In the genomic region with DNA sequence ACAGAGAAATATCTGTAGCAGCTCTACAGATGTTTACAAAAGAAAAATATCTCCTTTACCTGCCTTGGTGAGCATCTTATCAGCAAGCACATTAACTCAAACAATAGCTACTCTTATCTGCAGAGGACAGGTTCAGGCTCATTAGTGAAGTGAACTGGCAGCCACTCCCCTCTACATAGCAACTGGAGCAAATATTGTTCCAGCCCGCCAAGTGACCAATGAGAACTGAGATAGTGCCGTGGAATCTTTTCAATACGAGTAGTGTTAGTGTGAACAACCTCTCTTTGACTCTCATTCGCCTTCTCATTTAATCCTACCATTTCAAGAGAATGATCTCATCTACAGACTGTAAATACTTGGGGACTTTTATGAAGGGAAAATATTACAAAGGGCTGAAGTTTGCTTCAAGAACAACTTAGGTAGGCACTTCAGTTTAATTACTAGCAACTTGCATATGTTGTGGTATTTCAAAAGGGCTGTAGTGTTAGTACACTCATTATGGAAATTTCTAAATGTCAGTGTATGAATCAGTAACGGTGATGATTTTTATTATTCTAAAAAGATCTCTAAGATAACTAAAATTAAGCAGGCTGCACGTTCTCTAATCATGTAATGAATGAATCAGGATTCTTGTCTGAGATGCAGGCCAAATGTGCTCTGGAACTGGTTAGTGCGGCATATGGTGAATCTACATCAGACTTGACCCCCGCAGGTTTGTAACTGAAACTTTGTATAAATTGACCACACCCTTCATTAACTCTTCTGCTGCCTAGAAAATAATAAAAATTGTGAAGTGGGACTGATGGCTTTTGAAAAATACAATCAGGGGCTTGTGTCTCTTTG, we compare ENCODE assay signal across 1 cellular context.
TF ChIP-seq lines count a peak whose summit lies in the region.

No MANE protein-coding gene starts in this region.

TF ChIP-seq in K562, 482 proteins besides CTCF, POLR2A, EP300 and RAD21 (continued from another document):
- TF ChIP-seq, protein P1, sequence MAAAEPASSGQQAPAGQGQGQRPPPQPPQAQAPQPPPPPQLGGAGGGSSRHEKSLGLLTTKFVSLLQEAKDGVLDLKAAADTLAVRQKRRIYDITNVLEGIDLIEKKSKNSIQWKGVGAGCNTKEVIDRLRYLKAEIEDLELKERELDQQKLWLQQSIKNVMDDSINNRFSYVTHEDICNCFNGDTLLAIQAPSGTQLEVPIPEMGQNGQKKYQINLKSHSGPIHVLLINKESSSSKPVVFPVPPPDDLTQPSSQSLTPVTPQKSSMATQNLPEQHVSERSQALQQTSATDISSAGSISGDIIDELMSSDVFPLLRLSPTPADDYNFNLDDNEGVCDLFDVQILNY (CRISPR knock-in tag; IDR thresholded peaks at IDR 0.05) = no peak
- TF ChIP-seq ETV6 (IDR thresholded peaks at IDR 0.05; ENCODE audit: borderline replicate concordance in 1 of 2, low read depth in 2 of 2, low read length in 1 of 2) (no peak), ETV6 (CRISPR knock-in tag; IDR thresholded peaks at IDR 0.05; ENCODE audit: borderline replicate concordance) (no peak), ZNF76 (CRISPR knock-in tag; IDR thresholded peaks at IDR 0.05; ENCODE audit: borderline replicate concordance) (no peak), ZEB2 (IDR thresholded peaks at IDR 0.05) (peak; percentile 71; the same call in 1 of the 2 replicates), FOSL1 (tag; conservative IDR thresholded peaks at IDR 0.05) (peak; percentile 33; the same call in 1 of the 2 replicates), SIN3A (IDR thresholded peaks at IDR 0.05; ENCODE audit: borderline replicate concordance in 2 of 2, control insufficient read depth in 1 of 2, low read depth in 2 of 2, low read length in 2 of 2) (no peak), TAL1 (IDR thresholded peaks at IDR 0.05) (peak; percentile 76), HDAC3 (IDR thresholded peaks at IDR 0.05; ENCODE audit: borderline replicate concordance, partially characterized antibody) (no peak), XRCC5 (IDR thresholded peaks at IDR 0.05; ENCODE audit: low read depth, low read length) (no peak), STAT5A (IDR thresholded peaks at IDR 0.05; ENCODE audit: borderline replicate concordance, low read length) (peak; percentile 27; the same call in 1 of the 2 replicates), ZNF384 (IDR thresholded peaks at IDR 0.05; ENCODE audit: low read depth, low read length) (no peak), FOXA3 (CRISPR knock-in tag; conservative IDR thresholded peaks at IDR 0.05 in 1 of 2, IDR thresholded peaks at IDR 0.05 in 1 of 2) (peak in 1 of 2 experiments; percentile 51; a peak in 1 of 4 replicates), TBL1XR1 (IDR thresholded peaks at IDR 0.05; ENCODE audit: low read length in 2 of 2) (no peak), KDM5B (IDR thresholded peaks at IDR 0.05; ENCODE audit: insufficient replicate concordance, low read depth, low read length) (no peak), CBFA2T3 (IDR thresholded peaks at IDR 0.05) (peak; percentile 81), CBFA2T2 (conservative IDR thresholded peaks at IDR 0.05) (peak; percentile 72), CHD4 (IDR thresholded peaks at IDR 0.05; ENCODE audit: insufficient read depth, insufficient replicate concordance, low read depth, low read length, poor library complexity, severe bottlenecking) (no peak), TBP (optimal IDR thresholded peaks at IDR 0.05; ENCODE audit: low read depth, low read length) (no peak), NCOR1 (IDR thresholded peaks at IDR 0.05) (peak; percentile 31; the same call in 1 of the 2 replicates), SOX6 (IDR thresholded peaks at IDR 0.05) (peak; percentile 97)
- TF ChIP-seq, protein P2, sequence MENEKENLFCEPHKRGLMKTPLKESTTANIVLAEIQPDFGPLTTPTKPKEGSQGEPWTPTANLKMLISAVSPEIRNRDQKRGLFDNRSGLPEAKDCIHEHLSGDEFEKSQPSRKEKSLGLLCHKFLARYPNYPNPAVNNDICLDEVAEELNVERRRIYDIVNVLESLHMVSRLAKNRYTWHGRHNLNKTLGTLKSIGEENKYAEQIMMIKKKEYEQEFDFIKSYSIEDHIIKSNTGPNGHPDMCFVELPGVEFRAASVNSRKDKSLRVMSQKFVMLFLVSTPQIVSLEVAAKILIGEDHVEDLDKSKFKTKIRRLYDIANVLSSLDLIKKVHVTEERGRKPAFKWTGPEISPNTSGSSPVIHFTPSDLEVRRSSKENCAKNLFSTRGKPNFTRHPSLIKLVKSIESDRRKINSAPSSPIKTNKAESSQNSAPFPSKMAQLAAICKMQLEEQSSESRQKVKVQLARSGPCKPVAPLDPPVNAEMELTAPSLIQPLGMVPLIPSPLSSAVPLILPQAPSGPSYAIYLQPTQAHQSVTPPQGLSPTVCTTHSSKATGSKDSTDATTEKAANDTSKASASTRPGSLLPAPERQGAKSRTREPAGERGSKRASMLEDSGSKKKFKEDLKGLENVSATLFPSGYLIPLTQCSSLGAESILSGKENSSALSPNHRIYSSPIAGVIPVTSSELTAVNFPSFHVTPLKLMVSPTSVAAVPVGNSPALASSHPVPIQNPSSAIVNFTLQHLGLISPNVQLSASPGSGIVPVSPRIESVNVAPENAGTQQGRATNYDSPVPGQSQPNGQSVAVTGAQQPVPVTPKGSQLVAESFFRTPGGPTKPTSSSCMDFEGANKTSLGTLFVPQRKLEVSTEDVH (IDR thresholded peaks at IDR 0.05; ENCODE audit: low read depth, partially characterized antibody) = no peak
- TF ChIP-seq, protein P3, sequence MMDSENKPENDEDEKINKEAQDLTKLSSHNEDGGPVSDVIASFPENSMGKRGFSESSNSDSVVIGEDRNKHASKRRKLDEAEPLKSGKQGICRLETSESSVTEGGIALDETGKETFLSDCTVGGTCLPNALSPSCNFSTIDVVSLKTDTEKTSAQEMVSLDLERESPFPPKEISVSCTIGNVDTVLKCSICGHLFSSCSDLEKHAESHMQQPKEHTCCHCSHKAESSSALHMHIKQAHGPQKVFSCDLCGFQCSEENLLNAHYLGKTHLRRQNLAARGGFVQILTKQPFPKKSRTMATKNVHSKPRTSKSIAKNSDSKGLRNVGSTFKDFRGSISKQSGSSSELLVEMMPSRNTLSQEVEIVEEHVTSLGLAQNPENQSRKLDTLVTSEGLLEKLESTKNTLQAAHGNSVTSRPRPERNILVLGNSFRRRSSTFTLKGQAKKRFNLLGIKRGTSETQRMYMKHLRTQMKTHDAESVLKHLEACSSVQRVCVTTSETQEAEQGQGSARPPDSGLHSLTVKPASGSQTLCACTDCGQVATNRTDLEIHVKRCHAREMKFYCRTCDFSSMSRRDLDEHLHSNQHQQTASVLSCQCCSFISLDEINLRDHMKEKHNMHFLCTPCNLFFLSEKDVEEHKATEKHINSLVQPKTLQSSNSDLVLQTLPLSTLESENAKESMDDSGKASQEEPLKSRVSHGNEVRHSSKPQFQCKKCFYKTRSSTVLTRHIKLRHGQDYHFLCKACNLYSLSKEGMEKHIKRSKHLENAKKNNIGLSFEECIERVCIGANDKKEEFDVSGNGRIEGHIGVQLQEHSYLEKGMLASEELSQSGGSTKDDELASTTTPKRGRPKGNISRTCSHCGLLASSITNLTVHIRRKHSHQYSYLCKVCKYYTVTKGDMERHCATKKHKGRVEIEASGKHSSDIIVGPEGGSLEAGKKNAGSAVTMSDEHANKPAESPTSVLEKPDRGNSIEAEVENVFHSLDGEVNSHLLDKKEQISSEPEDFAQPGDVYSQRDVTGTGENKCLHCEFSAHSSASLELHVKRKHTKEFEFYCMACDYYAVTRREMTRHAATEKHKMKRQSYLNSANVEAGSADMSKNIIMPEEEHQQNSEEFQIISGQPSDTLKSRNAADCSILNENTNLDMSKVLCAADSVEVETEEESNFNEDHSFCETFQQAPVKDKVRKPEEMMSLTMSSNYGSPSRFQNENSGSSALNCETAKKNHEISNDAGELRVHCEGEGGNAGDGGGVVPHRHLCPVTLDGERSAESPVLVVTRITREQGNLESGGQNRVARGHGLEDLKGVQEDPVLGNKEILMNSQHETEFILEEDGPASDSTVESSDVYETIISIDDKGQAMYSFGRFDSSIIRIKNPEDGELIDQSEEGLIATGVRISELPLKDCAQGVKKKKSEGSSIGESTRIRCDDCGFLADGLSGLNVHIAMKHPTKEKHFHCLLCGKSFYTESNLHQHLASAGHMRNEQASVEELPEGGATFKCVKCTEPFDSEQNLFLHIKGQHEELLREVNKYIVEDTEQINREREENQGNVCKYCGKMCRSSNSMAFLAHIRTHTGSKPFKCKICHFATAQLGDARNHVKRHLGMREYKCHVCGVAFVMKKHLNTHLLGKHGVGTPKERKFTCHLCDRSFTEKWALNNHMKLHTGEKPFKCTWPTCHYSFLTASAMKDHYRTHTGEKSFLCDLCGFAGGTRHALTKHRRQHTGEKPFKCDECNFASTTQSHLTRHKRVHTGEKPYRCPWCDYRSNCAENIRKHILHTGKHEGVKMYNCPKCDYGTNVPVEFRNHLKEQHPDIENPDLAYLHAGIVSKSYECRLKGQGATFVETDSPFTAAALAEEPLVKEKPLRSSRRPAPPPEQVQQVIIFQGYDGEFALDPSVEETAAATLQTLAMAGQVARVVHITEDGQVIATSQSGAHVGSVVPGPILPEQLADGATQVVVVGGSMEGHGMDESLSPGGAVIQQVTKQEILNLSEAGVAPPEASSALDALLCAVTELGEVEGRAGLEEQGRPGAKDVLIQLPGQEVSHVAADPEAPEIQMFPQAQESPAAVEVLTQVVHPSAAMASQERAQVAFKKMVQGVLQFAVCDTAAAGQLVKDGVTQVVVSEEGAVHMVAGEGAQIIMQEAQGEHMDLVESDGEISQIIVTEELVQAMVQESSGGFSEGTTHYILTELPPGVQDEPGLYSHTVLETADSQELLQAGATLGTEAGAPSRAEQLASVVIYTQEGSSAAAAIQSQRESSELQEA (IDR thresholded peaks at IDR 0.05; ENCODE audit: low read depth) = no peak
- TF ChIP-seq, protein P4, sequence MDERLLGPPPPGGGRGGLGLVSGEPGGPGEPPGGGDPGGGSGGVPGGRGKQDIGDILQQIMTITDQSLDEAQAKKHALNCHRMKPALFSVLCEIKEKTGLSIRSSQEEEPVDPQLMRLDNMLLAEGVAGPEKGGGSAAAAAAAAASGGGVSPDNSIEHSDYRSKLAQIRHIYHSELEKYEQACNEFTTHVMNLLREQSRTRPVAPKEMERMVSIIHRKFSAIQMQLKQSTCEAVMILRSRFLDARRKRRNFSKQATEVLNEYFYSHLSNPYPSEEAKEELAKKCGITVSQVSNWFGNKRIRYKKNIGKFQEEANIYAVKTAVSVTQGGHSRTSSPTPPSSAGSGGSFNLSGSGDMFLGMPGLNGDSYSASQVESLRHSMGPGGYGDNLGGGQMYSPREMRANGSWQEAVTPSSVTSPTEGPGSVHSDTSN (CRISPR knock-in tag; IDR thresholded peaks at IDR 0.05; ENCODE audit: low read depth) = no peak
- TF ChIP-seq, protein P4 (tag; conservative IDR thresholded peaks at IDR 0.05; ENCODE audit: low read depth) = 0 out of 2 replicates have a peak, but pooled peaks have one; percentile 7
